In the genomic region with DNA sequence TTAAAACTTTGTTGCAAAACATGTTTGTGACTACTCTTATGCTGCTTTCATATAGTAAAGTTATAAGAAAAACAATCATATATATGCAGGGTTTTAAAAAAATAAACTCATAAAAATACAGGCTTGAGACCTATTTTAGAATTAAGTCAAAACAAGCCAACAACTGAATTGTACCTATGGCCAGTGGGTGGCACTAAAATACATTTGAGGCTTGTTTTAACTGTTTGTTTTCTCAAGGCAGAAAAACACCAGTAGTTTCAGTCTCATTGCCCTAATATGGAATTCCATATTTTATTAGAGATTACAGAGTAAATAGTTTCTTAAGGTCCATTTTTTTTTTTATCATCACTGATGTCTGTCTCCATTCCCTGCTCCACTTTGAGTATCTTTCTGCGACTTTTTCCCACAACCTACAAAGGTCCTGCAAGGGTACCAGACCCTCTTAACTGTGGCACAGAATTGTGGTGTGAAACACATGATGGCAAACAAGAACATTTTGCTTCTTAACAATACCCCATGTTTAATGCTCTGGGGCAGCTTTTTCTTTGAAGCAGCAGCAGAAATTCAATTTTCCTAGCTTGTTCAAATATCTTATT, we compare ENCODE assay signal across 8 cellular contexts. TPM values are rescaled to one million over a fixed set of nuclear protein-coding genes. Genes with fewer than 3 reads are reported as not detected.
DNase-seq lines count a peak whose midpoint lies in the region; ATAC-seq, FAIRE-seq and TF ChIP-seq lines count a peak whose summit lies in the region.

No MANE protein-coding gene starts in this region.

- 100% methylated on average over 1 of the region's 1 CpG for WGBS in mesenchymal stem cell

- no peak overlapping the region for H3K4ac ChIP-seq in mesenchymal stem cell (ENCODE audit: low read depth in 1 of 2, low read length in 2 of 2)

- no peak overlapping the region for H2BK120ac ChIP-seq in mesenchymal stem cell (ENCODE audit: low read depth, low read length)

- H3K36me3 ChIP-seq in bronchial epithelial cell (ENCODE audit: control insufficient read depth, insufficient read depth, low read length) (no peaks in the 10 kb centered on the region), mesenchymal stem cell (ENCODE audit: control insufficient read depth in 1 of 2, insufficient read depth in 2 of 2, low read depth in 1 of 2, low read length in 2 of 2) (peaks cover 0 to 61% of the 10 kb centered on the region in 2 experiments)

- H2AFZ ChIP-seq in mesenchymal stem cell (ENCODE audit: low read depth, low read length), result no peak overlapping the region

- H3K9ac ChIP-seq in mesenchymal stem cell (ENCODE audit: low read length), result peak overlapping the region; percentile 42

- DNase-seq in AG08396 (ENCODE audit: low spot score) (peak; percentile 22), GM10266 (ENCODE audit: extremely low spot score) (no peak), NB4 (ENCODE audit: low read depth) (peak; percentile 49), bronchial epithelial cell (ENCODE audit: low read depth) (peak; percentile 49), mesenchymal stem cell (peak; percentile 47), GDM1 (lab: John Stamatoyannopoulos, UW) (no peak)
- DNase-seq in effector CD4-positive, alpha-beta T cell, result no peak

- H3K18ac ChIP-seq in mesenchymal stem cell (ENCODE audit: low read depth in 1 of 2, low read length in 2 of 2), result no peak overlapping the region

- no peak overlapping the region for H3K14ac ChIP-seq in mesenchymal stem cell (ENCODE audit: low read length in 2 of 2)

- H2AK5ac ChIP-seq in mesenchymal stem cell (ENCODE audit: low read length, severe bottlenecking), result no peak overlapping the region

- no peak for TF ChIP-seq POLR2A in NB4 (IDR thresholded peaks at IDR 0.05; ENCODE audit: extremely low read depth, insufficient read length)

- H3K9me3 ChIP-seq in mesenchymal stem cell (ENCODE audit: control insufficient read depth, low read length), result no peaks in the 10 kb centered on the region

- no peak overlapping the region for H4K91ac ChIP-seq in mesenchymal stem cell (ENCODE audit: low read length)

- H3K27me3 ChIP-seq in bronchial epithelial cell (ENCODE audit: control insufficient read depth, insufficient read depth, low read length) (no peaks in the 10 kb centered on the region), mesenchymal stem cell (ENCODE audit: control insufficient read depth in 1 of 2, insufficient read depth in 1 of 2, low read length in 2 of 2) (no peaks in the 10 kb centered on the region)

- H3K79me1 ChIP-seq in mesenchymal stem cell (replicated peaks; ENCODE audit: low read length, poor library complexity, severe bottlenecking), result no peaks in the 10 kb centered on the region

- H2BK12ac ChIP-seq in mesenchymal stem cell (ENCODE audit: low read length in 2 of 2), result no peak overlapping the region

- H3K23ac ChIP-seq in mesenchymal stem cell (ENCODE audit: low read length in 2 of 2), result no peak overlapping the region

- no peak overlapping the region for H4K8ac ChIP-seq in mesenchymal stem cell (ENCODE audit: low read length)

- peak overlapping the region; percentile 26 for H3K27ac ChIP-seq in mesenchymal stem cell (ENCODE audit: low read length, poor library complexity, severe bottlenecking)

- H3K4me3 ChIP-seq in NB4 (ENCODE audit: low read depth, low read length) (no peak overlapping the region), bronchial epithelial cell (ENCODE audit: low read depth, low read length) (no peak overlapping the region), mesenchymal stem cell (ENCODE audit: insufficient read depth in 1 of 2, low read depth in 1 of 2, low read length in 2 of 2) (no peak overlapping the region)

- no peak overlapping the region for H2BK15ac ChIP-seq in mesenchymal stem cell (ENCODE audit: low read depth, poor library complexity, severe bottlenecking)

- no peaks in the 10 kb centered on the region for H3K4me1 ChIP-seq in mesenchymal stem cell (ENCODE audit: control insufficient read depth, insufficient read depth, low read depth, low read length)

- no peak for ATAC-seq in GM21576 (IDR thresholded peaks at IDR 0.05; ENCODE audit: unreplicated experiment)

- no peak overlapping the region for H3K4me2 ChIP-seq in mesenchymal stem cell (ENCODE audit: low read length, poor library complexity, severe bottlenecking)

- peak; percentile 53 for TF ChIP-seq CTCF in GM10266 (IDR thresholded peaks at IDR 0.05; ENCODE audit: control insufficient read depth, insufficient read depth, low read depth, missing control alignments)
- peak; percentile 43 for TF ChIP-seq CTCF in NB4 (IDR thresholded peaks at IDR 0.05; ENCODE audit: low read depth, low read length)
- peak; percentile 33 for TF ChIP-seq CTCF in bronchial epithelial cell (IDR thresholded peaks at IDR 0.05; ENCODE audit: insufficient read depth, low read length, severe bottlenecking)

- H2BK5ac ChIP-seq in mesenchymal stem cell (ENCODE audit: low read depth, low read length, poor library complexity, severe bottlenecking), result no peak overlapping the region

- no peak for FAIRE-seq in bronchial epithelial cell (lab: Jason Lieb, UNC)

RNA-seq across cellular contexts. Expression of gene CCDC89, which starts 8.5 kb away (rescaled TPM):
- total RNA-seq in bronchial epithelial cell, result 0.13 TPM in 1 of 2 replicates, not detected in the other
- polyA plus RNA-seq in mesenchymal stem cell (2013, experiment 1 of 2), result 0.03 TPM
- 0.03 TPM for polyA plus RNA-seq in mesenchymal stem cell (2013, experiment 2 of 2)

RNA-seq across cellular contexts. Expression of gene CREBZF, which starts 29.6 kb away (rescaled TPM):
- 45.2 and 57.7 TPM in 2 replicates for total RNA-seq in bronchial epithelial cell
- 13.1 TPM for polyA plus RNA-seq in mesenchymal stem cell (2013, experiment 1 of 2)
- polyA plus RNA-seq in mesenchymal stem cell (2013, experiment 2 of 2), result 13.7 TPM

RNA-seq across cellular contexts. Expression of gene TMEM126A, which starts 46.7 kb away (rescaled TPM):
- 38.0 and 40.8 TPM in 2 replicates for total RNA-seq in bronchial epithelial cell
- 65.7 TPM for polyA plus RNA-seq in mesenchymal stem cell (2013, experiment 1 of 2)
- 71.4 TPM for polyA plus RNA-seq in mesenchymal stem cell (2013, experiment 2 of 2)

Comparison
In these comparisons a context has a peak if more than half of its experiments do, and no peak if none do; other contexts are left out.
1. DNase-seq: peak in AG08396 (single experiment), NB4 (single experiment), bronchial epithelial cell (single experiment) and mesenchymal stem cell (single experiment); none in GM10266 (single experiment), effector CD4-positive, alpha-beta T cell (single experiment) and GDM1 (single experiment).
2. Peak in every context shown above with its lines, with median percentiles within 50 percentile points of each other: CTCF ChIP-seq.